Comparison of ENCODE assay signal across 20 cellular contexts in the genomic region with DNA sequence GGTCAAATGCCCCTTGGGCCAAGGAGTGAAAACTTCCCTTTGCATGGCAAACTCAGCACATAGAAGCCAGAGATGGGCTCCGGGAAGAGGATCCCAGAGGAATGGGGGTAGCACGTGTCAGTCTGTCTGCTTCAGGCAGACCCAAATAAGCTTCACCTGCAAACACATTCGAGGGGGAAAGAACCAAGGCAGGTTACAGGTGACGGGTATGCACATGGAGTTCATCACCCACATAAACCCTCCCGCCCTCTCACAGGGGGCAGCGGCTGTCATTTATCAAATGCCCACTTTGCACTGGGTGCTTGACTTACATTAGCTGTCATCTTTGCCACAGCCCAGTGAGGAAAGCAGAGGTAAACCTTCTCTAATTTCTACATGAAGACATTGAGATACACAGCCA.
"Had no signal": no experiment of that assay in that cellular context is flagged by ENCODE, and none has a peak within 500 bp of the region (broad histone marks: within the 10 kb centered on the region; RNA-seq: fewer than 3 reads in every experiment).

No MANE protein-coding gene starts in this region.

- H3K4me1 ChIP-seq: colonic mucosa, gastrocnemius medialis, heart right ventricle, left ventricle myocardium inferior, sigmoid colon, stomach, transverse colon had no signal

- H3K36me3 ChIP-seq: colonic mucosa, gastrocnemius medialis, heart right ventricle, left ventricle myocardium inferior, sigmoid colon, thoracic aorta, transverse colon had no signal

- H3K27me3 ChIP-seq: colonic mucosa, gastrocnemius medialis, heart right ventricle, sigmoid colon, stomach, transverse colon had no signal

- H3K4me3 ChIP-seq: colonic mucosa, gastrocnemius medialis, heart right ventricle, left ventricle myocardium inferior, lung, sigmoid colon, skin epidermis, stomach, thoracic aorta, transverse colon had no signal

- H3K9me3 ChIP-seq: colonic mucosa, gastrocnemius medialis, transverse colon had no signal

- DNase-seq: colonic mucosa; effector CD8-positive, alpha-beta T cell; gastrocnemius medialis; heart right ventricle; hypothalamus; left ventricle myocardium inferior; mesenchymal stem cell; midbrain; sigmoid colon; stimulated activated CD4-positive, alpha-beta T cell treated with anti-CD3 and anti-CD28 coated beads, Interleukin-2, amount 100 ng/mL, for 24 hours; stimulated activated CD4-positive, alpha-beta T cell treated with anti-CD3 and anti-CD28 coated beads, Interleukin-4, amount 100 ng/mL, for 4 hours; stimulated activated naive CD4-positive, alpha-beta T cell; stomach; substantia nigra; transverse colon had no signal

- ATAC-seq: esophagus mucosa; gastrocnemius medialis; heart right ventricle; natural killer cell treated with Interleukin-12 subunit alpha and Interleukin-12 subunit beta and Interleukin-15 and Interleukin-18, amount 100 ng/mL, for 72 hours had no signal

- H3K4me3 Mint-ChIP-seq: natural killer cell treated with Interleukin-12 subunit alpha and Interleukin-12 subunit beta and Interleukin-15 and Interleukin-18, amount 100 ng/mL, for 72 hours had no signal

- H3K27ac Mint-ChIP-seq: natural killer cell treated with Interleukin-12 subunit alpha and Interleukin-12 subunit beta and Interleukin-15 and Interleukin-18, amount 100 ng/mL, for 72 hours had no signal

- H3K27ac ChIP-seq: colonic mucosa, gastrocnemius medialis, heart right ventricle, left ventricle myocardium inferior, sigmoid colon, skin epidermis, stomach, thoracic aorta, transverse colon had no signal
